ENCODE assay signal across 10 cellular contexts in genomic region chr16:54937673-54938350, GRCh38. TPM values are rescaled to one million over a fixed set of nuclear protein-coding genes. Genes with fewer than 3 reads are reported as not detected.
A peak's percentile ranks its signal among the peaks of the same experiment; 100 is the strongest.
DNase-seq lines count a peak whose midpoint lies in the region; ATAC-seq and TF ChIP-seq lines count a peak whose summit lies in the region.
"Had no signal": no experiment of that assay in that cellular context is flagged by ENCODE, and none has a peak within 500 bp of the region (broad histone marks: within the 10 kb centered on the region; RNA-seq: fewer than 3 reads in every experiment).

No MANE protein-coding gene starts in this region.

- ATAC-seq in CD4-positive, alpha-beta T cell (ENCODE audit: poor library complexity): no peak
- ATAC-seq: body of pancreas had no signal

- H3K4me1 ChIP-seq in Karpas-422 (ENCODE audit: low read length): peaks cover 6% of the 10 kb centered on the region
- H3K4me1 ChIP-seq in esophagus (ENCODE audit: control insufficient read depth in 2 of 2, insufficient read depth in 2 of 2, low read length in 1 of 2): peaks cover 0 to 12% of the 10 kb centered on the region in 2 donors
- H3K4me1 ChIP-seq in parathyroid adenoma: no peaks in the 10 kb centered on the region

- no peak overlapping the region for H2AFZ ChIP-seq in Karpas-422 (ENCODE audit: low read length)
- H2AFZ ChIP-seq in parathyroid adenoma: no peak overlapping the region

- H3K9ac ChIP-seq in Karpas-422 (ENCODE audit: low read length) (no peak overlapping the region), parathyroid adenoma (no peak overlapping the region)

- no peaks in the 10 kb centered on the region for H3K9me3 ChIP-seq in CD4-positive, alpha-beta T cell (ENCODE audit: control insufficient read depth, low read length)
- H3K9me3 ChIP-seq in Karpas-422 (ENCODE audit: low read length) (no peaks in the 10 kb centered on the region), esophagus (ENCODE audit: control insufficient read depth in 2 of 2, insufficient read depth in 1 of 2, low read depth in 1 of 2, low read length in 1 of 2) (peaks cover 0 to 2% of the 10 kb centered on the region in 2 donors), parathyroid adenoma (ENCODE audit: control insufficient read depth, low read length) (no peaks in the 10 kb centered on the region)
- H3K9me3 ChIP-seq: body of pancreas had no signal

- H3K4me3 ChIP-seq in Karpas-422 (ENCODE audit: low read length): peak overlapping the region; percentile 46; the same call in 1 of the 2 replicates
- H3K4me3 ChIP-seq in esophagus (ENCODE audit: low read depth in 1 of 2, low read length in 2 of 2): peak overlapping the region; percentile 39 to 46
- peak overlapping the region; percentile 44 for H3K4me3 ChIP-seq in parathyroid adenoma (ENCODE audit: low read depth, low read length)
- H3K4me3 ChIP-seq: body of pancreas had no signal

- peaks cover 24% of the 10 kb centered on the region for H3K4me1 Mint-ChIP-seq in CD4-positive, alpha-beta T cell (ENCODE audit: low read depth)

- H3K36me3 ChIP-seq in Karpas-422 (ENCODE audit: insufficient read depth, low read length) (no peaks in the 10 kb centered on the region), esophagus (ENCODE audit: control insufficient read depth in 2 of 2, insufficient read depth in 2 of 2, low read length in 1 of 2) (peaks cover 0 to 2% of the 10 kb centered on the region in 2 donors), parathyroid adenoma (ENCODE audit: control insufficient read depth, insufficient read depth, low read length) (no peaks in the 10 kb centered on the region)

- no peaks in the 10 kb centered on the region for H3K9me2 ChIP-seq in Karpas-422 (replicated peaks; ENCODE audit: insufficient read depth, low read length)

- peaks cover 90% of the 10 kb centered on the region for H3K27me3 Mint-ChIP-seq in CD4-positive, alpha-beta T cell

- 25 to 37% methylated on average over 44 of the region's 44 CpGs for whole genome bisulfite sequencing in esophagus, 2 donors

- H3K79me2 ChIP-seq in Karpas-422 (ENCODE audit: low read length) (no peaks in the 10 kb centered on the region), parathyroid adenoma (no peaks in the 10 kb centered on the region)

- no peak for TF ChIP-seq CTCF in CD4-positive, alpha-beta T cell (IDR thresholded peaks at IDR 0.05)
- no peak for TF ChIP-seq CTCF in parathyroid adenoma (IDR thresholded peaks at IDR 0.05)

- no peak overlapping the region for H3K27ac Mint-ChIP-seq in CD4-positive, alpha-beta T cell

- H3K4me3 Mint-ChIP-seq in CD4-positive, alpha-beta T cell: peak overlapping the region; percentile 58

- POLR2A ChIA-PET in CD4-positive, alpha-beta T cell (lab: Charles Lee): no interaction called here

- DNase-seq in CD4-positive, alpha-beta T cell: no peak
- DNase-seq in Karpas-422: no peak
- DNase-seq in NCI-H2227 treated with DMSO at 0.1 percent for 48 hours (lab: John Stamatoyannopoulos, UW): no peak
- no peak for DNase-seq in stimulated activated naive CD4-positive, alpha-beta T cell (lab: John Stamatoyannopoulos, UW)
- no peak for DNase-seq in superior temporal gyrus (ENCODE audit: extremely low spot score)
- no peak for DNase-seq in NCI-H146 (lab: John Stamatoyannopoulos, UW)
- DNase-seq: stimulated activated CD4-positive, alpha-beta T cell treated with anti-CD3 and anti-CD28 coated beads, Interleukin-2, amount 100 ng/mL, for 48 hours had no signal

- no peak overlapping the region for H3K27ac ChIP-seq in CD4-positive, alpha-beta T cell (ENCODE audit: low read depth, low read length)
- H3K27ac ChIP-seq in Karpas-422 (ENCODE audit: low read length): no peak overlapping the region
- no peak overlapping the region for H3K27ac ChIP-seq in esophagus (ENCODE audit: low read depth in 2 of 2, low read length in 1 of 2)
- H3K27ac ChIP-seq in parathyroid adenoma: no peak overlapping the region
- H3K27ac ChIP-seq: body of pancreas had no signal

- H3K27me3 ChIP-seq in CD4-positive, alpha-beta T cell (ENCODE audit: control insufficient read depth, insufficient read depth, low read length): peaks cover 83% of the 10 kb centered on the region
- no peaks in the 10 kb centered on the region for H3K27me3 ChIP-seq in Karpas-422 (ENCODE audit: low read length)
- peaks cover 0 to 11% of the 10 kb centered on the region in 2 donors for H3K27me3 ChIP-seq in esophagus (ENCODE audit: control insufficient read depth in 1 of 2, insufficient read depth in 2 of 2, low read length in 2 of 2)
- peaks cover 16% of the 10 kb centered on the region for H3K27me3 ChIP-seq in parathyroid adenoma (ENCODE audit: control insufficient read depth, insufficient read depth, low read length)

- no peaks in the 10 kb centered on the region for H4K20me1 ChIP-seq in Karpas-422 (ENCODE audit: insufficient read depth, low read depth, low read length)

- CTCF ChIA-PET in CD4-positive, alpha-beta T cell (lab: Charles Lee): no interaction called here

- no peaks in the 10 kb centered on the region for H3K36me3 Mint-ChIP-seq in CD4-positive, alpha-beta T cell (ENCODE audit: low read depth)

- no peaks in the 10 kb centered on the region for H3K9me3 Mint-ChIP-seq in CD4-positive, alpha-beta T cell

- H3K4me2 ChIP-seq in Karpas-422 (ENCODE audit: low read depth, low read length, poor library complexity, severe bottlenecking) (peak overlapping the region; percentile 58), parathyroid adenoma (ENCODE audit: low read length) (peak overlapping the region; percentile 67)

- intact Hi-C loops in CD4-positive, alpha-beta T cell (cut with DNase I, micrococcal nuclease): loop anchor here in 1 of 2 experiments (10.0 kb wide), 2 partner anchors 1393 to 1503 kb away; partner anchors contain the start of gene RBL2

RNA-seq across cellular contexts. Expression of gene IRX5, which starts 7.1 kb away (rescaled TPM):
- total RNA-seq in CD4-positive, alpha-beta T cell: not detected
- total RNA-seq in Karpas-422 (2014; rRNA removed; shearing (Covaris generic); ENCODE audit: low replicate concordance): 0.83 TPM in 1 of 2 replicates, not detected in the other
- 10 to 100 TPM in 1 of 2 donors, 1 to 10 TPM in 1; 8.9 to 19.6 TPM for polyA plus RNA-seq in esophagus
